7 cellular contexts compared by ENCODE assay signal in the genomic region with DNA sequence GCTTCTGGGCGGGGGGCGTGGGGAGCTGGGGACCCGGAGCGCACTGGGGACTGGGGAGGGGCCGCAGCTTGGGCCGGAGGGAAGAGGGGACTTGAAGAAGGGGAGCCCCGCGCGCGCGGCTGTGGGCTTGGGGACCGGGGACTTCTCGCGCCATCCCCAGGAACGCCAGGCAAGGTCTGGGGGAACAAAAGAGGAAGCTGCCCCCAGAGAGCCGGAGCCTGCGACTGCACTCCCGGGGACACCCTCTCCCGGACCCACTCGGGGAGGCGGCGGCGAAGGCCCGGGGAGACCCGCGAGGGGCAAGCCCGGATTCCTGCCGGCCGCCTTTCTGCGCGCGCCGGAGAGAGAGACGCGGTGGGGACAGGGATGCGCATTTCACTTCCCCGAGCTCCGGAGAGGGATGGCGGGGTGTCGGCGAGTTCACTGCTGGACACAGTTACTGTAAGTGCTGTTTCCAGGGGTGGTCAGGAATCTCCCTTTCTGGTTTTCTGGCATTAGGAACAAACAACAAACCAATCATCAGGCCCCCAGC. TPM values are rescaled to one million over a fixed set of nuclear protein-coding genes. Genes with fewer than 3 reads are reported as not detected.
DNase-seq lines count a peak whose midpoint lies in the region; ATAC-seq, FAIRE-seq and TF ChIP-seq lines count a peak whose summit lies in the region.

No MANE protein-coding gene starts in this region.

- H3K9me3 Mint-ChIP-seq in activated naive CD4-positive, alpha-beta T cell treated with anti-CD3 and anti-CD28 coated beads, Interleukin-2, amount 50 U/mL, for 24 hours = no peaks in the 10 kb centered on the region

- no peaks in the 10 kb centered on the region for H3K36me3 ChIP-seq in HUES6 (ENCODE audit: control insufficient read depth, insufficient read depth, low read length)

- DNase-seq in GM12892 (ENCODE audit: insufficient read length) = peak; percentile 47
- peak; percentile 52 for DNase-seq in left ventricle myocardium superior
- DNase-seq in retinal pigment epithelial cell (ENCODE audit: low read depth) = no peak
- DNase-seq in superior temporal gyrus (ENCODE audit: extremely low spot score) = no peak
- no peak for DNase-seq in foreskin melanocyte

- H3K36me3 Mint-ChIP-seq in activated naive CD4-positive, alpha-beta T cell treated with anti-CD3 and anti-CD28 coated beads, Interleukin-2, amount 50 U/mL, for 24 hours = peaks cover 2% of the 10 kb centered on the region

- no peak for TF ChIP-seq CTCF in retinal pigment epithelial cell (conservative IDR thresholded peaks at IDR 0.05; ENCODE audit: low read depth, low read length)

- peak overlapping the region; percentile 53 for H3K27ac Mint-ChIP-seq in activated naive CD4-positive, alpha-beta T cell treated with anti-CD3 and anti-CD28 coated beads, Interleukin-2, amount 50 U/mL, for 24 hours

- intact Hi-C loops in left ventricle myocardium superior (cut with micrococcal nuclease) = no loop called here

- peaks cover 23% of the 10 kb centered on the region for H3K9me3 ChIP-seq in HUES6 (ENCODE audit: control insufficient read depth, insufficient read depth, low read depth, low read length)

- no peak for TF ChIP-seq POLR2A in GM12892 (IDR thresholded peaks at IDR 0.05; ENCODE audit: low read depth, low read length)

- FAIRE-seq in GM12892 (lab: Jason Lieb, UNC) = no peak

- peaks cover 36% of the 10 kb centered on the region for H3K4me1 Mint-ChIP-seq in activated naive CD4-positive, alpha-beta T cell treated with anti-CD3 and anti-CD28 coated beads, Interleukin-2, amount 50 U/mL, for 24 hours

- peaks cover 2% of the 10 kb centered on the region; the same call in 1 of the 2 replicates for H3K4me1 ChIP-seq in HUES6 (ENCODE audit: control insufficient read depth, insufficient read depth, low read length)

- peak; percentile 46 for ATAC-seq in left ventricle myocardium superior

- H3K27ac ChIP-seq in HUES6 (ENCODE audit: low read depth, low read length) = no peak overlapping the region

- peak overlapping the region; percentile 92 for H3K4me3 Mint-ChIP-seq in activated naive CD4-positive, alpha-beta T cell treated with anti-CD3 and anti-CD28 coated beads, Interleukin-2, amount 50 U/mL, for 24 hours

- peak overlapping the region; percentile 71 for H3K4me3 ChIP-seq in HUES6 (ENCODE audit: low read depth, low read length)
- peak overlapping the region; percentile 52 for H3K4me3 ChIP-seq in retinal pigment epithelial cell (ENCODE audit: low read length)

- peaks cover 88% of the 10 kb centered on the region for H3K27me3 ChIP-seq in HUES6 (ENCODE audit: control insufficient read depth, insufficient read depth, low read length)

- no peaks in the 10 kb centered on the region for H3K27me3 Mint-ChIP-seq in activated naive CD4-positive, alpha-beta T cell treated with anti-CD3 and anti-CD28 coated beads, Interleukin-2, amount 50 U/mL, for 24 hours

- H3K9ac ChIP-seq in HUES6 (ENCODE audit: low read length) = no peak overlapping the region

RNA-seq across cellular contexts. Expression of a gene that starts 0.7 kb away (rescaled TPM):
- 1.0 TPM for polyA plus RNA-seq in GM12892 (2012; ENCODE audit: missing spikeins)
- 11.1 TPM for total RNA-seq in left ventricle myocardium superior

Comparison
In these comparisons a context has a peak if more than half of its experiments do, and no peak if none do; other contexts are left out.
1. DNase-seq: peak in GM12892 (single experiment) and left ventricle myocardium superior (single experiment); none in retinal pigment epithelial cell (single experiment), superior temporal gyrus (single experiment) and foreskin melanocyte (single experiment).